22 cellular contexts compared by ENCODE assay signal in the genomic region with DNA sequence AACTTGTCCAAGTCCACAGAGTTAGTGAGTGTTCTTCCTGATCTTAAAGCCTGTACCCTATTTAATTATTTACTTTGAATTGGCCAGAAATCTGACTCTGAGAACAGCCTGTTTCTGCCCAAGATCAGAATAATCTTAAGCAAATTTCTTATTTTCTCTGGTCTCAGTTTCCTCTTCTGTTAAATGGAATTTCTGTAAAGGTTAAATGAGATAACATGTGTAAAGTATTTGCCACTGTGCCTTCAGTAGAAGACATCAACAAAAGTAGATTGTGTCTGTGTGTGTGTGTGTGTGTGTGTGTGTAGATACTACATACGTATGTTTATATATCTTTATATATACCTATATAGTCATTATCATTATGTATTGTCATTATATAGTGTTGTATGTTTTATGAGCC.
"Had no signal": no experiment of that assay in that cellular context is flagged by ENCODE, and none has a peak within 500 bp of the region (broad histone marks: within the 10 kb centered on the region; RNA-seq: fewer than 3 reads in every experiment).

No MANE protein-coding gene starts in this region.

- H3K27ac ChIP-seq: SJSA1, SK-N-MC had no signal

- H3K9me3 ChIP-seq: MG63, SJSA1 had no signal

- DNase-seq: Karpas-422, KG1, MG63, NCI-H1092, NCI-H1105 treated with DMSO at 0.1 percent for 48 hours, NCI-H1417 treated with DMSO at 0.1 percent for 48 hours, NCI-H146, NCI-H187, NCI-H2029, NCI-H2081 treated with DMSO at 0.1 percent for 48 hours, NCI-H2171, NCI-H226, NCI-H446, NCI-H510A, NCI-H524 treated with DMSO at 0.1 percent for 48 hours, NCI-H774, Right ventricle myocardium superior, RPMI8226, SIG-M5, SW 1271 had no signal

- H3K4me3 ChIP-seq: MG63, SJSA1, SK-N-MC had no signal

- H3K36me3 ChIP-seq: MG63, SJSA1 had no signal
